39 cellular contexts compared by ENCODE assay signal in the genomic region with DNA sequence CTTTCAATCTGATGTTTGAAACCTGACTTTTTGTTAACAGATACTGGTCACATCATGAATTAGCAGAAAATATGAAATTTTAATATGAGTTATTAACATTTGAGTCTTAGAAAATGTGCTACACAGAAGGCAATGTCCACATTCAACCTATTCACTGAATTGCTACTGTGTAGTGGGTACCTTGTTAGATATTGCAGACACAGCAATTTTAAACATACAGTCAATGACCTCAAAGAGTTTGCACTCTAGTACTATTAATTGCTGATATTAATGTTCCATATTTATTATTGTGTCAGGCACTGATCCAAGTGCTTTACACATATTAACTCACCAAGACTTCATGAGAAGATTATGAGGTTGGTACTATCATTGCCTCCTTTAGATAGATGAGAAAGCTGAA.
"Had no signal": no experiment of that assay in that cellular context is flagged by ENCODE, and none has a peak within 500 bp of the region (broad histone marks: within the 10 kb centered on the region; RNA-seq: fewer than 3 reads in every experiment).

No MANE protein-coding gene starts in this region.

- H3K27me3 ChIP-seq: adrenal gland, ascending aorta, body of pancreas, brain microvascular endothelial cell, breast epithelium, cardiac muscle cell had no signal

- H3K27ac ChIP-seq: adrenal gland, ascending aorta, body of pancreas, brain microvascular endothelial cell, breast epithelium, cardiac muscle cell had no signal

- H3K36me3 ChIP-seq: adrenal gland, ascending aorta, brain microvascular endothelial cell, breast epithelium, cardiac muscle cell had no signal

- H3K4me3 ChIP-seq: adrenal gland, ascending aorta, body of pancreas, breast epithelium, cardiac muscle cell had no signal

- H3K27ac Mint-ChIP-seq: activated naive CD4-positive, alpha-beta T cell treated with anti-CD3 and anti-CD28 coated beads for 36 hours; activated naive CD4-positive, alpha-beta T cell treated with anti-CD3 and anti-CD28 coated beads, Interleukin-2, amount 10 ng/mL, durations not matched to agents 7 days and 5 days; activated naive CD4-positive, alpha-beta T cell treated with anti-CD3 and anti-CD28 coated beads, Interleukin-2, amount 50 U/mL, for 24 hours; activated naive CD4-positive, alpha-beta T cell treated with anti-CD3 and anti-CD28 coated beads, Interleukin-2, amount 50 U/mL, for 72 hours; activated naive CD8-positive, alpha-beta T cell; activated naive CD8-positive, alpha-beta T cell treated with anti-CD3 and anti-CD28 coated beads for 36 hours; activated naive CD8-positive, alpha-beta T cell treated with anti-CD3 and anti-CD28 coated beads, Interleukin-2, amount 10 ng/mL, durations not matched to agents 7 days and 5 days; activated naive CD8-positive, alpha-beta T cell treated with anti-CD3 and anti-CD28 coated beads, Interleukin-2, amount 50 U/mL, for 24 hours; activated T-cell treated with anti-CD3 and anti-CD28 coated beads, Interleukin-2, amount 50 U/mL, for 24 hours; activated T-cell treated with anti-CD3 and anti-CD28 coated beads, Interleukin-2, amount 50 U/mL, for 72 hours; activated T-helper 1 cell treated with anti-CD3 and anti-CD28 coated beads, Interleukin-12 subunit alpha, Interleukin-12 subunit beta, Interleukin-2, Interleukin-4 antibody, amounts not matched to agents 30 ng/mL and 10 ng/mL and 1 ng/mL, durations not matched to agents 14 hours and 24 hours and 36 hours; activated T-helper 2 cell treated with anti-CD3 and anti-CD28 coated beads, Interferon-gamma antibody, Interleukin-2, Interleukin-4, amounts not matched to agents 10 μg/mL and 5 μg/mL and 100 μg/mL, durations not matched to agents 14 hours and 24 hours and 36 hours; brain had no signal

- H3K4me1 Mint-ChIP-seq: activated naive CD4-positive, alpha-beta T cell treated with anti-CD3 and anti-CD28 coated beads, Interleukin-2, amount 10 ng/mL, durations not matched to agents 7 days and 5 days; activated naive CD4-positive, alpha-beta T cell treated with anti-CD3 and anti-CD28 coated beads, Interleukin-2, amount 50 U/mL, for 24 hours; activated naive CD8-positive, alpha-beta T cell treated with anti-CD3 and anti-CD28 coated beads for 36 hours; activated naive CD8-positive, alpha-beta T cell treated with anti-CD3 and anti-CD28 coated beads, Interleukin-2, amount 10 ng/mL, durations not matched to agents 7 days and 5 days; activated naive CD8-positive, alpha-beta T cell treated with anti-CD3 and anti-CD28 coated beads, Interleukin-2, amount 50 U/mL, for 24 hours; brain; central memory CD8-positive, alpha-beta T cell had no signal

- DNase-seq: activated effector memory CD4-positive, alpha-beta T cell treated with anti-CD3 and anti-CD28 coated beads, Interleukin-2, amount 50 U/mL, for 16 hours; activated effector memory CD4-positive, alpha-beta T cell treated with Interleukin-2 at 50 U/mL for 16 hours; activated gamma-delta T cell; activated gamma-delta T cell treated with Interleukin-2 at 50 U/mL for 16 hours; activated naive CD4-positive, alpha-beta T cell; activated naive CD4-positive, alpha-beta T cell treated with anti-CD3 and anti-CD28 coated beads for 36 hours; activated naive CD4-positive, alpha-beta T cell treated with anti-CD3 and anti-CD28 coated beads, Interleukin-2, amount 10 ng/mL, durations not matched to agents 7 days and 5 days; activated naive CD4-positive, alpha-beta T cell treated with anti-CD3 and anti-CD28 coated beads, Interleukin-2, amount 50 U/mL, for 16 hours; activated naive CD4-positive, alpha-beta T cell treated with Interleukin-2 at 50 U/mL for 16 hours; activated naive CD8-positive, alpha-beta T cell treated with anti-CD3 and anti-CD28 coated beads for 36 hours; activated naive CD8-positive, alpha-beta T cell treated with anti-CD3 and anti-CD28 coated beads, Interleukin-2, amount 10 ng/mL, durations not matched to agents 7 days and 5 days; activated naive CD8-positive, alpha-beta T cell treated with anti-CD3 and anti-CD28 coated beads, Interleukin-2, amount 50 U/mL, for 24 hours; activated T-cell treated with anti-CD3 and anti-CD28 coated beads, Interleukin-2, amount 50 U/mL, for 1 hour; activated T-cell treated with anti-CD3 and anti-CD28 coated beads, Interleukin-2, amount 50 U/mL, for 24 hours; activated T-cell treated with anti-CD3 and anti-CD28 coated beads, Interleukin-2, amount 50 U/mL, for 4 hours; activated T-cell treated with anti-CD3 and anti-CD28 coated beads, Interleukin-2, amount 50 U/mL, for 48 hours; activated T-cell treated with anti-CD3 and anti-CD28 coated beads, Interleukin-2, amount 50 U/mL, for 72 hours; adrenal gland; amniotic stem cell; amygdala; anterior cingulate cortex; aorta; body of pancreas; brain microvascular endothelial cell; caudate nucleus; central memory CD4-positive, alpha-beta T cell; cerebellar nuclear complex had no signal

- H3K36me3 Mint-ChIP-seq: activated naive CD4-positive, alpha-beta T cell treated with anti-CD3 and anti-CD28 coated beads, Interleukin-2, amount 10 ng/mL, durations not matched to agents 7 days and 5 days; activated naive CD4-positive, alpha-beta T cell treated with anti-CD3 and anti-CD28 coated beads, Interleukin-2, amount 50 U/mL, for 24 hours; activated naive CD4-positive, alpha-beta T cell treated with anti-CD3 and anti-CD28 coated beads, Interleukin-2, amount 50 U/mL, for 72 hours; activated naive CD8-positive, alpha-beta T cell; activated naive CD8-positive, alpha-beta T cell treated with anti-CD3 and anti-CD28 coated beads for 36 hours; activated naive CD8-positive, alpha-beta T cell treated with anti-CD3 and anti-CD28 coated beads, Interleukin-2, amount 10 ng/mL, durations not matched to agents 7 days and 5 days; brain had no signal

- ATAC-seq: activated naive CD4-positive, alpha-beta T cell treated with anti-CD3 and anti-CD28 coated beads, Interleukin-2, amount 50 U/mL, for 72 hours; activated naive CD8-positive, alpha-beta T cell treated with anti-CD3 and anti-CD28 coated beads, Interleukin-2, amount 50 U/mL, for 24 hours; activated T-cell treated with anti-CD3 and anti-CD28 coated beads, Interleukin-2, amount 50 U/mL, for 4 hours; activated T-cell treated with anti-CD3 and anti-CD28 coated beads, Interleukin-2, amount 50 U/mL, for 72 hours; body of pancreas had no signal

- H3K9me3 Mint-ChIP-seq: activated naive CD4-positive, alpha-beta T cell treated with anti-CD3 and anti-CD28 coated beads for 36 hours; activated naive CD4-positive, alpha-beta T cell treated with anti-CD3 and anti-CD28 coated beads, Interleukin-2, amount 10 ng/mL, durations not matched to agents 7 days and 5 days; activated naive CD4-positive, alpha-beta T cell treated with anti-CD3 and anti-CD28 coated beads, Interleukin-2, amount 50 U/mL, for 24 hours; activated naive CD4-positive, alpha-beta T cell treated with anti-CD3 and anti-CD28 coated beads, Interleukin-2, amount 50 U/mL, for 72 hours; activated naive CD8-positive, alpha-beta T cell treated with anti-CD3 and anti-CD28 coated beads for 36 hours; activated naive CD8-positive, alpha-beta T cell treated with anti-CD3 and anti-CD28 coated beads, Interleukin-2, amount 10 ng/mL, durations not matched to agents 7 days and 5 days; activated naive CD8-positive, alpha-beta T cell treated with anti-CD3 and anti-CD28 coated beads, Interleukin-2, amount 50 U/mL, for 24 hours; activated T-cell treated with anti-CD3 and anti-CD28 coated beads, Interleukin-2, amount 50 U/mL, for 24 hours; activated T-cell treated with anti-CD3 and anti-CD28 coated beads, Interleukin-2, amount 50 U/mL, for 4 hours; activated T-cell treated with anti-CD3 and anti-CD28 coated beads, Interleukin-2, amount 50 U/mL, for 72 hours; activated T-helper 1 cell treated with anti-CD3 and anti-CD28 coated beads, Interleukin-12 subunit alpha, Interleukin-12 subunit beta, Interleukin-2, Interleukin-4 antibody, amounts not matched to agents 30 ng/mL and 10 ng/mL and 1 ng/mL, durations not matched to agents 14 hours and 24 hours and 36 hours; activated T-helper 2 cell treated with anti-CD3 and anti-CD28 coated beads, Interferon-gamma antibody, Interleukin-2, Interleukin-4, amounts not matched to agents 10 μg/mL and 5 μg/mL and 100 μg/mL, durations not matched to agents 14 hours and 24 hours and 36 hours; central memory CD8-positive, alpha-beta T cell had no signal

- H3K4me3 Mint-ChIP-seq: activated naive CD4-positive, alpha-beta T cell treated with anti-CD3 and anti-CD28 coated beads for 36 hours; activated naive CD4-positive, alpha-beta T cell treated with anti-CD3 and anti-CD28 coated beads, Interleukin-2, amount 10 ng/mL, durations not matched to agents 7 days and 5 days; activated naive CD4-positive, alpha-beta T cell treated with anti-CD3 and anti-CD28 coated beads, Interleukin-2, amount 50 U/mL, for 24 hours; activated naive CD8-positive, alpha-beta T cell; activated naive CD8-positive, alpha-beta T cell treated with anti-CD3 and anti-CD28 coated beads for 36 hours; activated naive CD8-positive, alpha-beta T cell treated with anti-CD3 and anti-CD28 coated beads, Interleukin-2, amount 10 ng/mL, durations not matched to agents 7 days and 5 days; activated naive CD8-positive, alpha-beta T cell treated with anti-CD3 and anti-CD28 coated beads, Interleukin-2, amount 50 U/mL, for 24 hours; activated T-cell treated with anti-CD3 and anti-CD28 coated beads, Interleukin-2, amount 50 U/mL, for 24 hours; activated T-cell treated with anti-CD3 and anti-CD28 coated beads, Interleukin-2, amount 50 U/mL, for 4 hours; activated T-cell treated with anti-CD3 and anti-CD28 coated beads, Interleukin-2, amount 50 U/mL, for 72 hours; activated T-helper 1 cell treated with anti-CD3 and anti-CD28 coated beads, Interleukin-12 subunit alpha, Interleukin-12 subunit beta, Interleukin-2, Interleukin-4 antibody, amounts not matched to agents 30 ng/mL and 10 ng/mL and 1 ng/mL, durations not matched to agents 14 hours and 24 hours and 36 hours; brain; central memory CD8-positive, alpha-beta T cell had no signal

- FAIRE-seq: astrocyte, bronchial epithelial cell had no signal

- H3K27me3 Mint-ChIP-seq: activated naive CD4-positive, alpha-beta T cell treated with anti-CD3 and anti-CD28 coated beads, Interleukin-2, amount 10 ng/mL, durations not matched to agents 7 days and 5 days; activated naive CD8-positive, alpha-beta T cell treated with anti-CD3 and anti-CD28 coated beads for 36 hours; activated naive CD8-positive, alpha-beta T cell treated with anti-CD3 and anti-CD28 coated beads, Interleukin-2, amount 10 ng/mL, durations not matched to agents 7 days and 5 days; activated naive CD8-positive, alpha-beta T cell treated with anti-CD3 and anti-CD28 coated beads, Interleukin-2, amount 50 U/mL, for 24 hours; activated T-cell treated with anti-CD3 and anti-CD28 coated beads, Interleukin-2, amount 50 U/mL, for 24 hours; brain; central memory CD8-positive, alpha-beta T cell had no signal

- H3K9me3 ChIP-seq: adrenal gland, ascending aorta, body of pancreas, breast epithelium had no signal

- H3K4me1 ChIP-seq: adrenal gland, ascending aorta, body of pancreas, breast epithelium had no signal
